Comparison of ENCODE assay signal across 16 cellular contexts in the genomic region with DNA sequence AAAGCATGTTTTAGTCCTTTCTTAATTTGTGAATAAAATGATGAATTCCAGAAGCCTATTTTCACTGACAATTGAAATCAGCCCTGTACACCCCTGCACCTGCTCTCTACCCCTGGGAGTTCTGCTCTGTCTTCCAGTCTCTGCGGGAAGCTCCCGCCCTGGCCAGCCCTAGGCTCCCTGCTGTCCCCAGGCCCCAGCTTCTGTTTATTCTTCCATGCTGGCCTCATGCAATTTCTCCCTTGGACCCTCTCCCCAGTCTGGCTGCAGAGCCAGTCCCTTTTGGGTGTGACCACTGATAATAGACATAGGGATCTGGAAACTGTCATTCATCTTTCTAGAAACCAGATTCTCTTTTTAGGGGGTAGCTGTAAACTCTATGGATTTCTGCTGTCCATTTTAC.
"Had no signal": no experiment of that assay in that cellular context is flagged by ENCODE, and none has a peak within 500 bp of the region (broad histone marks: within the 10 kb centered on the region; RNA-seq: fewer than 3 reads in every experiment).

No MANE protein-coding gene starts in this region.

- H3K9me3 Mint-ChIP-seq: activated naive CD4-positive, alpha-beta T cell treated with anti-CD3 and anti-CD28 coated beads, Interleukin-2, amount 50 U/mL, for 72 hours; brain; central memory CD8-positive, alpha-beta T cell; endodermal cell; neural crest cell; stimulated activated naive CD8-positive, alpha-beta T cell treated with anti-CD3 and anti-CD28 coated beads, Interleukin-15, amount 100 ng/mL, for 72 hours had no signal

- H3K4me3 Mint-ChIP-seq: central memory CD8-positive, alpha-beta T cell; endodermal cell; neural crest cell; stimulated activated naive CD8-positive, alpha-beta T cell treated with anti-CD3 and anti-CD28 coated beads, Interleukin-15, amount 100 ng/mL, for 72 hours had no signal

- H3K9me3 ChIP-seq: pancreas, thoracic aorta had no signal

- H3K27ac ChIP-seq: pancreas, thoracic aorta had no signal

- H3K4me1 ChIP-seq: pancreas had no signal

- H3K4me3 ChIP-seq: pancreas, thoracic aorta had no signal

- H3K36me3 ChIP-seq: pancreas, thoracic aorta had no signal

- H3K36me3 Mint-ChIP-seq: activated naive CD4-positive, alpha-beta T cell treated with anti-CD3 and anti-CD28 coated beads, Interleukin-2, amount 50 U/mL, for 72 hours; brain had no signal

- DNase-seq: activated CD4-positive, alpha-beta T cell treated with anti-CD3 and anti-CD28 coated beads, Interleukin-2, amount 50 U/mL, for 4 hours; activated CD4-positive, CD25-positive, alpha-beta regulatory T cell treated with anti-CD3 and anti-CD28 coated beads, Interleukin-2, amount 50 U/mL, for 72 hours; activated T-cell treated with anti-CD3 and anti-CD28 coated beads, Interleukin-2, amount 50 U/mL, for 1 hour; amygdala; endodermal cell; erythroblast; hippocampal formation; pancreas; stimulated activated CD4-positive, alpha-beta T cell treated with anti-CD3 and anti-CD28 coated beads, Interleukin-15, amount 100 ng/mL, for 24 hours; stimulated activated CD4-positive, alpha-beta T cell treated with anti-CD3 and anti-CD28 coated beads, Interleukin-4, amount 100 ng/mL, for 24 hours; stimulated activated naive CD8-positive, alpha-beta T cell treated with anti-CD3 and anti-CD28 coated beads, Interleukin-15, amount 100 ng/mL, for 72 hours had no signal

- H3K4me1 Mint-ChIP-seq: central memory CD8-positive, alpha-beta T cell; stimulated activated naive CD8-positive, alpha-beta T cell treated with anti-CD3 and anti-CD28 coated beads, Interleukin-15, amount 100 ng/mL, for 72 hours had no signal

- H3K27ac Mint-ChIP-seq: activated naive CD4-positive, alpha-beta T cell treated with anti-CD3 and anti-CD28 coated beads, Interleukin-2, amount 50 U/mL, for 72 hours; endodermal cell had no signal
